15 cellular contexts compared by ENCODE assay signal in the genomic region with DNA sequence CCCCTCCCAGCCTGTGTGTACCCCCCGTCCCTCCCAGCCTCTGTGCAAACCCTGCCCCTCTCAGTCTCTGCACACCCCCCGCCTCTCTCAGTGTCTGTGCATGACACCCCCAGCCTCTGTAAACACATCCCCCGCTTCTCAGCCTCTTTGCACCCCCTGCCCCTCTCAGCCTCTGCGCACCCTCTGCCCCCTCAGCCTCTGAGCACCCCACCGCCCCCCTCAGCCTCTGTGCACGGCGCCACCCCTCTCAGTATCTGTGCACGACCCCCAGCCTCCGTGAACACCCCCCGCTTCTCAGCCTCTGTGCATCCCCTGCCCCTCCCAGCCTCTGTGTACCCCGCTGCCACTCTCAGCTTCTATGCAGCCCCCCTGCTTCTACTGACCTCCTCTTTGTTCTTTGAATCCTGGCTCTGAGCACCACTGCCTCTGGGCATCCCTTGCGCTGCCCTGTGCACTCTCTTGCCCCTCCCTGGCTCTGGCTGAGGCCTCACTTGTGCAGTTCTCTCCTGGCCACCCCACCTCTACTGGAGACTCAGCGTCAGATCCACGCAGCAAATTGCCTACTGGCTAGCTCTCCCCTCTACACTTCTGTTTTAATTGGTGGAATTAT.
"Had no signal": no experiment of that assay in that cellular context is flagged by ENCODE, and none has a peak within 500 bp of the region (broad histone marks: within the 10 kb centered on the region; RNA-seq: fewer than 3 reads in every experiment).

No MANE protein-coding gene starts in this region.

- ATAC-seq: heart left ventricle; left colon; left ventricle myocardium superior; naive thymus-derived CD4-positive, alpha-beta T cell; sciatic nerve; stimulated activated naive B cell treated with anti-CD40 and anti-IgM and Interleukin-4, amounts not matched to agents 10 μg/mL and 1 μg/mL and 100 μg/mL, for 72 hours had no signal

- DNase-seq: central memory CD4-positive, alpha-beta T cell; effector CD8-positive, alpha-beta T cell; heart left ventricle; hippocampal formation; left colon; left ventricle myocardium superior; mesendoderm; naive thymus-derived CD4-positive, alpha-beta T cell; nephron progenitor cell; stimulated activated CD4-positive, alpha-beta T cell treated with anti-CD3 and anti-CD28 coated beads, Interleukin-2, amount 100 ng/mL, for 24 hours; stimulated activated CD4-positive, alpha-beta T cell treated with anti-CD3 and anti-CD28 coated beads, Interleukin-4, amount 100 ng/mL, for 4 hours; stimulated activated naive B cell treated with anti-CD40 and anti-IgM and Interleukin-4, amounts not matched to agents 10 μg/mL and 1 μg/mL and 100 μg/mL, for 72 hours had no signal

- H3K36me3 Mint-ChIP-seq: naive thymus-derived CD4-positive, alpha-beta T cell; stimulated activated naive B cell treated with anti-CD40 and anti-IgM and Interleukin-4, amounts not matched to agents 10 μg/mL and 1 μg/mL and 100 μg/mL, for 72 hours had no signal

- H3K4me1 ChIP-seq: heart left ventricle, tibial artery had no signal

- H3K36me3 ChIP-seq: heart left ventricle, tibial artery had no signal

- H3K27ac ChIP-seq: heart left ventricle, skin epidermis, tibial artery had no signal

- H3K27ac Mint-ChIP-seq: nephron progenitor cell; stimulated activated naive B cell treated with anti-CD40 and anti-IgM and Interleukin-4, amounts not matched to agents 10 μg/mL and 1 μg/mL and 100 μg/mL, for 72 hours had no signal

- H3K9me3 ChIP-seq: heart left ventricle, tibial artery had no signal

- H3K4me3 Mint-ChIP-seq: naive thymus-derived CD4-positive, alpha-beta T cell; nephron progenitor cell; stimulated activated naive B cell treated with anti-CD40 and anti-IgM and Interleukin-4, amounts not matched to agents 10 μg/mL and 1 μg/mL and 100 μg/mL, for 72 hours had no signal

- H3K4me3 ChIP-seq: heart left ventricle, skin epidermis, tibial artery had no signal

- H3K4me1 Mint-ChIP-seq: naive thymus-derived CD4-positive, alpha-beta T cell; nephron progenitor cell; stimulated activated naive B cell treated with anti-CD40 and anti-IgM and Interleukin-4, amounts not matched to agents 10 μg/mL and 1 μg/mL and 100 μg/mL, for 72 hours had no signal
